Comparison of ENCODE assay signal across 11 cellular contexts in genomic region chr11:61480936-61481335, GRCh38. TPM values are rescaled to one million over a fixed set of nuclear protein-coding genes. Genes with fewer than 3 reads are reported as not detected.
A peak's percentile ranks its signal among the peaks of the same experiment; 100 is the strongest.
DNase-seq lines count a peak whose midpoint lies in the region; ATAC-seq and TF ChIP-seq lines count a peak whose summit lies in the region.
"Had no signal": no experiment of that assay in that cellular context is flagged by ENCODE, and none has a peak within 500 bp of the region (broad histone marks: within the 10 kb centered on the region; RNA-seq: fewer than 3 reads in every experiment).

No MANE protein-coding gene starts in this region.

- H3K27me3 ChIP-seq in Panc1 (ENCODE audit: control insufficient read depth, insufficient read depth, low read length) (no peaks in the 10 kb centered on the region), hepatocyte (no peaks in the 10 kb centered on the region), ascending aorta (no peaks in the 10 kb centered on the region)

- TF ChIP-seq CTCF in Panc1 (IDR thresholded peaks at IDR 0.05) (no peak), hepatocyte (IDR thresholded peaks at IDR 0.05; ENCODE audit: poor library complexity) (no peak), ascending aorta (IDR thresholded peaks at IDR 0.05) (no peak)

- H3K36me3 ChIP-seq in Panc1 (ENCODE audit: control insufficient read depth, insufficient read depth, low read length) (no peaks in the 10 kb centered on the region), hepatocyte (replicated peaks; ENCODE audit: insufficient read depth, low read depth) (no peaks in the 10 kb centered on the region), ascending aorta (no peaks in the 10 kb centered on the region)

- peak; percentile 40 for ATAC-seq in Panc1
- no peak for ATAC-seq in activated CD4-positive, CD25-positive, alpha-beta regulatory T cell treated with anti-CD3 and anti-CD28 coated beads, Interleukin-2, amount 50 U/mL, for 24 hours
- no peak for ATAC-seq in GM18870 (IDR thresholded peaks at IDR 0.05; ENCODE audit: unreplicated experiment)

- CTCF ChIA-PET in Panc1 (lab: Charles Lee), result no interaction called here

- intact Hi-C loops in Panc1 (cut with micrococcal nuclease; ENCODE audit: unreplicated experiment) (no loop called here), ascending aorta (cut with DNase I) (no loop called here)

- DNase-seq in COLO829 (ENCODE audit: low spot score) (peak; percentile 23), KBM-7 (peak; percentile 15), Panc1 (ENCODE audit: low read depth, low spot score) (no peak), hepatocyte (ENCODE audit: low spot score) (peak; percentile 70), C1 segment of cervical spinal cord (lab: John Stamatoyannopoulos, UW) (no peak), ascending aorta (ENCODE audit: low spot score in 2 of 2) (no peak)
- DNase-seq: activated CD8-positive, alpha-beta memory T cell treated with anti-CD3 and anti-CD28 coated beads, Interleukin-2, amount 50 U/mL, for 48 hours had no signal

- no peaks in the 10 kb centered on the region for H3K9me3 ChIP-seq in Panc1 (ENCODE audit: control insufficient read depth, insufficient read depth, low read depth, low read length)
- no peaks in the 10 kb centered on the region for H3K9me3 ChIP-seq in hepatocyte (ENCODE audit: low read depth)
- H3K9me3 ChIP-seq in ascending aorta, result no peaks in the 10 kb centered on the region

- no peaks in the 10 kb centered on the region for H4K20me1 ChIP-seq in hepatocyte (ENCODE audit: insufficient read depth, poor library complexity, severe bottlenecking)

- H3K4me2 ChIP-seq in hepatocyte, result no peak overlapping the region

- POLR2A ChIA-PET in Panc1 (lab: Charles Lee), result no interaction called here

- in situ Hi-C loops in KBM-7 (cut with MboI; ENCODE audit: low pct_unique_long_range_greater_than_20kb, low sequenced_read_pairs) (no loop called here), Panc1 (cut with HindIII; ENCODE audit: low pct_unique_long_range_greater_than_20kb, low sequenced_read_pairs) (no loop called here)

- H3K4me3 ChIP-seq in Panc1 (ENCODE audit: low read depth in 2 of 2, low read length in 2 of 2) (no peak overlapping the region), hepatocyte (no peak overlapping the region), ascending aorta (no peak overlapping the region)

- WGBS in hepatocyte (ENCODE audit: low lambda C conversion rate, missing lambda C conversion rate), result 23% methylated on average over 7 of the region's 9 CpGs

- H3K27ac ChIP-seq in Panc1 (ENCODE audit: low read length) (no peak overlapping the region), hepatocyte (no peak overlapping the region), ascending aorta (no peak overlapping the region)
- H3K27ac ChIP-seq: HL-60 had no signal

- H2AFZ ChIP-seq in hepatocyte, result no peak overlapping the region

- H3K4me1 ChIP-seq in Panc1 (ENCODE audit: control insufficient read depth, insufficient read depth, low read length) (peaks cover 3% of the 10 kb centered on the region; the same call in 1 of the 2 replicates), hepatocyte (ENCODE audit: insufficient read depth) (no peaks in the 10 kb centered on the region), ascending aorta (peaks cover 0 to 4% of the 10 kb centered on the region in 2 donors)

- H3K79me2 ChIP-seq in hepatocyte, result no peaks in the 10 kb centered on the region

- no TSS peak for BruUV-seq in Panc1 (replicated peaks; lab: Mats Ljungman, UMichigan)

- no peaks in the 10 kb centered on the region for H3K9me2 ChIP-seq in hepatocyte (replicated peaks; ENCODE audit: insufficient read depth)

RNA-seq across cellular contexts. Expression of gene LRRC10B, which starts 27.6 kb away (rescaled TPM):
- 0.23 TPM for total RNA-seq in Panc1 (2021; ENCODE audit: unreplicated experiment)
- 0.17 TPM for polyA plus RNA-seq in Panc1 (2012; ENCODE audit: insufficient read length)
- total RNA-seq in hepatocyte, result 0.20 and 0.43 TPM in 2 replicates
- 0.68 TPM in 1 of 2 replicates, not detected in the other for polyA plus RNA-seq in hepatocyte
- 0.85 TPM for total RNA-seq in ascending aorta
- total RNA-seq: RPMI7951 had no signal

RNA-seq across cellular contexts. Expression of gene SDHAF2, which starts 51.0 kb away (rescaled TPM):
- total RNA-seq in Panc1 (2021; ENCODE audit: unreplicated experiment), result 43.2 TPM
- 55.0 TPM for polyA plus RNA-seq in Panc1 (2012; ENCODE audit: insufficient read length)
- 47.8 and 62.3 TPM in 2 replicates for total RNA-seq in hepatocyte
- polyA plus RNA-seq in hepatocyte, result 72.0 and 74.3 TPM in 2 replicates
- 13.6 TPM for total RNA-seq in ascending aorta

RNA-seq across cellular contexts. Expression of gene CPSF7, which starts 51.2 kb away (rescaled TPM):
- 96.1 TPM for total RNA-seq in Panc1 (2021; ENCODE audit: unreplicated experiment)
- 63.2 TPM for polyA plus RNA-seq in Panc1 (2012; ENCODE audit: insufficient read length)
- 29.7 and 39.6 TPM in 2 replicates for total RNA-seq in hepatocyte
- 27.5 and 29.0 TPM in 2 replicates for polyA plus RNA-seq in hepatocyte
- 22.9 TPM for total RNA-seq in ascending aorta

Comparison
In these comparisons a context has a peak if more than half of its experiments do, and no peak if none do; other contexts are left out.
1. DNase-seq: peak in COLO829 (single experiment), KBM-7 (single experiment) and hepatocyte (single experiment); none in Panc1 (single experiment), C1 segment of cervical spinal cord (0 of 14) and ascending aorta (0 of 2).